In the genomic region with DNA sequence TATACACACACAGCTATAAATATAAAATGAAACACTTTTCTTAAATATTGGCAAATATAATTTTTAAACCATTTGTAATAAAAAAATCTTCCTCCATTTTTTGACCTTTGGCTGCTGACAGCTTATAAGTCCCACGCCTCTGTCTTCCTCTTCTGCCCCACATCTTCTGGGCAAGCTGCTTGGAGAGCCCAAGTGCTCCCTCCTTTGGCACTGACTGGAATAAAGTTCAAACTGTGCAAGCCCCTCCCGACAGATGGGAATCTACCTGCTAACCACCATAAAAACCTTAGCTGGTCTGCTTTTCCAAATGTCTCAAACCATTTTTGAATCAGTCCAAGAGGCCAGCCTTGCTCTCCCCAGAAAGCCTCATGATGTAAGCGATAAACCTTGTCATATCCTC, we compare ENCODE assay signal across 14 cellular contexts.
DNase-seq lines count a peak whose midpoint lies in the region; ATAC-seq and TF ChIP-seq lines count a peak whose summit lies in the region.
"Had no signal": no experiment of that assay in that cellular context is flagged by ENCODE, and none has a peak within 500 bp of the region (broad histone marks: within the 10 kb centered on the region; RNA-seq: fewer than 3 reads in every experiment).

No MANE protein-coding gene starts in this region.

- intact Hi-C loops in natural killer cell (cut with micrococcal nuclease), result no loop called here

- H3K36me3 ChIP-seq in GM23338 (ENCODE audit: insufficient read depth) (no peaks in the 10 kb centered on the region), OCI-LY3 (replicated peaks; ENCODE audit: low read depth, low read length) (no peaks in the 10 kb centered on the region)

- no peak overlapping the region for H3K4me3 Mint-ChIP-seq in GM23338
- no peak overlapping the region for H3K4me3 Mint-ChIP-seq in T-helper 17 cell
- H3K4me3 Mint-ChIP-seq in natural killer cell, result no peak overlapping the region
- H3K4me3 Mint-ChIP-seq: mesothelial cell of epicardium had no signal

- no peaks in the 10 kb centered on the region for H3K79me2 ChIP-seq in GM23338 (replicated peaks; ENCODE audit: insufficient read depth)
- no peaks in the 10 kb centered on the region for H3K79me2 ChIP-seq in OCI-LY3 (ENCODE audit: low read length)

- TF ChIP-seq CTCF in 22Rv1 (IDR thresholded peaks at IDR 0.05) (peak; percentile 39), GM23338 (conservative IDR thresholded peaks at IDR 0.05; ENCODE audit: low read depth in 2 of 2) (peak; percentile 53 to 71), OCI-LY3 (IDR thresholded peaks at IDR 0.05; ENCODE audit: low read depth, low read length) (peak; percentile 22; the same call in 1 of the 2 replicates), fibroblast of mammary gland (conservative IDR thresholded peaks at IDR 0.05; ENCODE audit: control insufficient read depth, insufficient read depth, low read depth, low read length) (no peak), natural killer cell (IDR thresholded peaks at IDR 0.05) (no peak)

- no peak overlapping the region for H2AFZ ChIP-seq in GM23338
- no peak overlapping the region for H2AFZ ChIP-seq in OCI-LY3 (ENCODE audit: low read depth, low read length)

- H3K4me2 ChIP-seq in GM23338, result no peak overlapping the region
- no peak overlapping the region for H3K4me2 ChIP-seq in OCI-LY3 (ENCODE audit: low read length)

- H3K9me3 Mint-ChIP-seq in GM23338 (no peaks in the 10 kb centered on the region), natural killer cell (peaks cover 0 to 4% of the 10 kb centered on the region in 2 donors)
- H3K9me3 Mint-ChIP-seq: mesothelial cell of epicardium had no signal

- no peaks in the 10 kb centered on the region for H3F3A ChIP-seq in GM23338 (replicated peaks; ENCODE audit: low read depth)

- H3K4me1 Mint-ChIP-seq in GM23338 (no peaks in the 10 kb centered on the region), T-helper 17 cell (peaks cover 8% of the 10 kb centered on the region), natural killer cell (no peaks in the 10 kb centered on the region)
- H3K4me1 Mint-ChIP-seq: mesothelial cell of epicardium had no signal

- ATAC-seq in GM23338 (peak; percentile 82), HG03039 (IDR thresholded peaks at IDR 0.05; ENCODE audit: unreplicated experiment) (no peak), GM21381 (IDR thresholded peaks at IDR 0.05; ENCODE audit: unreplicated experiment) (no peak), T-helper 17 cell (no peak), natural killer cell (no peak)

- H3K9me2 ChIP-seq in GM23338 (ENCODE audit: insufficient read depth), result no peaks in the 10 kb centered on the region

- H3K4me1 ChIP-seq in GM23338 (ENCODE audit: insufficient read depth) (no peaks in the 10 kb centered on the region), OCI-LY3 (ENCODE audit: low read length) (peaks cover 6% of the 10 kb centered on the region)
- H3K4me1 ChIP-seq: sigmoid colon had no signal

- H3K27me3 Mint-ChIP-seq in GM23338 (ENCODE audit: insufficient read depth, low read depth, poor library complexity), result peaks cover 2% of the 10 kb centered on the region
- H3K27me3 Mint-ChIP-seq in T-helper 17 cell, result peaks cover 5% of the 10 kb centered on the region
- no peaks in the 10 kb centered on the region for H3K27me3 Mint-ChIP-seq in natural killer cell (ENCODE audit: low read depth in 2 of 2)

- H3K36me3 Mint-ChIP-seq in GM23338 (ENCODE audit: low read depth) (no peaks in the 10 kb centered on the region), T-helper 17 cell (ENCODE audit: low read depth) (peaks cover 3% of the 10 kb centered on the region), natural killer cell (no peaks in the 10 kb centered on the region)

- H4K20me1 ChIP-seq in GM23338 (replicated peaks; ENCODE audit: insufficient read depth) (no peaks in the 10 kb centered on the region), OCI-LY3 (ENCODE audit: insufficient read depth, low read length) (no peaks in the 10 kb centered on the region)

- H3K4me3 ChIP-seq in GM23338 (no peak overlapping the region), OCI-LY3 (ENCODE audit: low read length) (no peak overlapping the region), fibroblast of mammary gland (ENCODE audit: control insufficient read depth, low read depth, low read length) (no peak overlapping the region)
- H3K4me3 ChIP-seq: coronary artery, sigmoid colon had no signal

- H3K27ac Mint-ChIP-seq in GM23338, result no peak overlapping the region
- no peak overlapping the region for H3K27ac Mint-ChIP-seq in T-helper 17 cell
- H3K27ac Mint-ChIP-seq in natural killer cell, result no peak overlapping the region
- H3K27ac Mint-ChIP-seq: mesothelial cell of epicardium had no signal

- peak; percentile 65 for DNase-seq in GM23338 (ENCODE audit: low spot score)
- peak; percentile 1 for DNase-seq in fibroblast of mammary gland (ENCODE audit: low read depth)
- DNase-seq in T-helper 17 cell, result no peak
- DNase-seq in natural killer cell, result no peak
- DNase-seq: activated gamma-delta T cell treated with Interleukin-2 at 50 U/mL for 16 hours, AML-193, NCI-H1930, sigmoid colon had no signal

- no peak overlapping the region for H3K9ac ChIP-seq in OCI-LY3 (ENCODE audit: low read length)

- H3K9me3 ChIP-seq in OCI-LY3 (ENCODE audit: insufficient read depth, low read length) (no peaks in the 10 kb centered on the region), T-helper 17 cell (ENCODE audit: control insufficient read depth, low read length, poor library complexity, severe bottlenecking) (no peaks in the 10 kb centered on the region)
- H3K9me3 ChIP-seq: sigmoid colon had no signal

- H3K27ac ChIP-seq in 22Rv1 (no peak overlapping the region), GM23338 (ENCODE audit: low read depth) (no peak overlapping the region), OCI-LY3 (ENCODE audit: low read length) (no peak overlapping the region)
- H3K27ac ChIP-seq: coronary artery, sigmoid colon had no signal

- H3K27me3 ChIP-seq in GM23338 (ENCODE audit: insufficient read depth), result no peaks in the 10 kb centered on the region
- H3K27me3 ChIP-seq in OCI-LY3 (ENCODE audit: low read depth, low read length), result no peaks in the 10 kb centered on the region
- H3K27me3 ChIP-seq: sigmoid colon had no signal

TF ChIP-seq in GM23338, 12 proteins besides CTCF, POLR2A, EP300 and RAD21:
- no peak for TF ChIP-seq NANOG (IDR thresholded peaks at IDR 0.05; ENCODE audit: borderline replicate concordance)
- TF ChIP-seq ZNF331 (CRISPR knock-in tag; IDR thresholded peaks at IDR 0.05; ENCODE audit: low read depth), result no peak
- no peak for TF ChIP-seq EZH2phosphoT487 (IDR thresholded peaks at IDR 0.05; ENCODE audit: unreplicated experiment)
- TF ChIP-seq EZH2 (IDR thresholded peaks at IDR 0.05; ENCODE audit: low read depth, unreplicated experiment), result no peak
- no peak for TF ChIP-seq ZNF462 (CRISPR knock-in tag; IDR thresholded peaks at IDR 0.05)

Comparison
In these comparisons a context has a peak if more than half of its experiments do, and no peak if none do; other contexts are left out.
1. CTCF ChIP-seq: peak in 22Rv1 (single experiment), GM23338 (2 of 2) and OCI-LY3 (single experiment); none in fibroblast of mammary gland (single experiment) and natural killer cell (single experiment).
2. DNase-seq: peak in GM23338 (single experiment) and fibroblast of mammary gland (single experiment); none in T-helper 17 cell (0 of 3) and natural killer cell (single experiment).